In the genomic region with DNA sequence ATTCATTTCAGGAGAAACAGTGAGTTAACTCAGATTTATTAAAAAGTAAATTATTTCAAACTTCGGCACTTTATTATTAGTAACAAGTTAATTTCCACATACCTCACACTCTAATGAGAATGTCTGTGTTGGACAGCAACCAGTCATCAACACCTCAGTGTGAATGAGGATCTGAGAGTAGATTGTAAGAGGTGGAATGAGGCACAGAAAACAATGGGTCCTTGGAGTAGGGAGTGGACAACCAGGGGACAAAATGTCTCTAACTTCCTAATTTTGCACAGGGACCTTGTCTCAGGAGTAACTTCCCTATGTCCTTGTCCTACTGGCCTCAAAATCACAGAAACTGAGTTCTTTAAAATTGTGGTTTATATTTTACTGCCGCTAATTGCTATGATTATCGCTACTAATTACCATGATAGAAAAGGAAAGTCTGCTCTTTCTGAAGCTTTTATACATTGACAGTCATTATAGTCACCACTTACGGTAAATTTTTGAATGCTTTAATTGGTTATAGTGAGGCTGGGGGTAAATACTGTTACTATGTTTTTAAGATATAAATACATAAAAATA, we compare ENCODE assay signal across 16 cellular contexts.
DNase-seq lines count a peak whose midpoint lies in the region; ATAC-seq and TF ChIP-seq lines count a peak whose summit lies in the region.
"Had no signal": no experiment of that assay in that cellular context is flagged by ENCODE, and none has a peak within 500 bp of the region (broad histone marks: within the 10 kb centered on the region; RNA-seq: fewer than 3 reads in every experiment).

No MANE protein-coding gene starts in this region.

- no peaks in the 10 kb centered on the region for H3K9me3 Mint-ChIP-seq in activated naive CD4-positive, alpha-beta T cell treated with anti-CD3 and anti-CD28 coated beads, Interleukin-2, amount 10 ng/mL, durations not matched to agents 7 days and 5 days
- H3K9me3 Mint-ChIP-seq: GM23338; T-helper 2 cell treated with Interferon-gamma antibody and Interleukin-4, amounts not matched to agents 5 μg/mL and 100 μg/mL, for 36 hours had no signal

- H3K4me3 ChIP-seq in parathyroid adenoma (ENCODE audit: low read depth, low read length): no peak overlapping the region
- H3K4me3 ChIP-seq: GM23338, K562, Peyer's patch had no signal

- H3K27me3 Mint-ChIP-seq in activated naive CD4-positive, alpha-beta T cell treated with anti-CD3 and anti-CD28 coated beads, Interleukin-2, amount 10 ng/mL, durations not matched to agents 7 days and 5 days: no peaks in the 10 kb centered on the region

- H3K36me3 Mint-ChIP-seq in activated naive CD4-positive, alpha-beta T cell treated with anti-CD3 and anti-CD28 coated beads, Interleukin-2, amount 10 ng/mL, durations not matched to agents 7 days and 5 days: no peaks in the 10 kb centered on the region

- no peak overlapping the region for H3K27ac ChIP-seq in parathyroid adenoma
- H3K27ac ChIP-seq: Peyer's patch had no signal

- peak overlapping the region; percentile 25 for H2AFZ ChIP-seq in parathyroid adenoma
- H2AFZ ChIP-seq: GM23338 had no signal

- H3K9me3 ChIP-seq in parathyroid adenoma (ENCODE audit: control insufficient read depth, low read length): no peaks in the 10 kb centered on the region
- H3K9me3 ChIP-seq: Peyer's patch had no signal

- no peak overlapping the region for H3K4me3 Mint-ChIP-seq in activated naive CD4-positive, alpha-beta T cell treated with anti-CD3 and anti-CD28 coated beads, Interleukin-2, amount 10 ng/mL, durations not matched to agents 7 days and 5 days
- H3K4me3 Mint-ChIP-seq: GM23338; T-helper 2 cell treated with Interferon-gamma antibody and Interleukin-4, amounts not matched to agents 5 μg/mL and 100 μg/mL, for 36 hours had no signal

- no peak overlapping the region for H3K4me2 ChIP-seq in parathyroid adenoma (ENCODE audit: low read length)
- H3K4me2 ChIP-seq: GM23338 had no signal

- H3K4me1 ChIP-seq in parathyroid adenoma: peaks cover 17% of the 10 kb centered on the region
- H3K4me1 ChIP-seq: Peyer's patch had no signal

- no peak overlapping the region for H3K9ac ChIP-seq in parathyroid adenoma

- no peaks in the 10 kb centered on the region for H3K27me3 ChIP-seq in parathyroid adenoma (ENCODE audit: control insufficient read depth, insufficient read depth, low read length)
- H3K27me3 ChIP-seq: Peyer's patch had no signal

- DNase-seq in NCI-H1105 (lab: John Stamatoyannopoulos, UW): peak; percentile 57
- DNase-seq in NCI-H1436 treated with DMSO at 0.1 percent for 48 hours (lab: John Stamatoyannopoulos, UW): peak; percentile 69
- DNase-seq in NCI-H2227 treated with DMSO at 0.1 percent for 48 hours (lab: John Stamatoyannopoulos, UW): peak; percentile 54
- no peak for DNase-seq in HuH-7.5 (ENCODE audit: low spot score)
- DNase-seq in activated naive CD4-positive, alpha-beta T cell treated with anti-CD3 and anti-CD28 coated beads, Interleukin-2, amount 10 ng/mL, durations not matched to agents 7 days and 5 days: no peak
- DNase-seq: DMS53, NCI-H2029, NCI-H446, Peyer's patch had no signal

- no peak for ATAC-seq in GM21526 (IDR thresholded peaks at IDR 0.05; ENCODE audit: low FRiP score, unreplicated experiment)
- ATAC-seq: GM23338, HCT116, K562, Right ventricle myocardium inferior had no signal

- H3K4me1 Mint-ChIP-seq in activated naive CD4-positive, alpha-beta T cell treated with anti-CD3 and anti-CD28 coated beads, Interleukin-2, amount 10 ng/mL, durations not matched to agents 7 days and 5 days: peaks cover 9% of the 10 kb centered on the region
- H3K4me1 Mint-ChIP-seq: GM23338 had no signal

- no peak for TF ChIP-seq CTCF in parathyroid adenoma (IDR thresholded peaks at IDR 0.05)

- CTCF ChIA-PET in activated naive CD4-positive, alpha-beta T cell treated with anti-CD3 and anti-CD28 coated beads, Interleukin-2, amount 10 ng/mL, durations not matched to agents 7 days and 5 days (lab: Charles Lee): interaction anchor here (1.1 kb wide), 1 partner anchor 274 kb away, joined by 4 read pairs; no protein-coding TSS in a partner anchor

- H3K27ac Mint-ChIP-seq in activated naive CD4-positive, alpha-beta T cell treated with anti-CD3 and anti-CD28 coated beads, Interleukin-2, amount 10 ng/mL, durations not matched to agents 7 days and 5 days: no peak overlapping the region
- H3K27ac Mint-ChIP-seq: GM23338; T-helper 2 cell treated with Interferon-gamma antibody and Interleukin-4, amounts not matched to agents 5 μg/mL and 100 μg/mL, for 36 hours had no signal

- no peaks in the 10 kb centered on the region for H3K79me2 ChIP-seq in parathyroid adenoma

- no peaks in the 10 kb centered on the region for H3K36me3 ChIP-seq in parathyroid adenoma (ENCODE audit: control insufficient read depth, insufficient read depth, low read length)
- H3K36me3 ChIP-seq: Peyer's patch had no signal

Comparison
In these comparisons a context has a peak if more than half of its experiments do, and no peak if none do; other contexts are left out.
1. DNase-seq: peak in NCI-H1105 (single experiment), NCI-H1436 treated with DMSO at 0.1 percent for 48 hours (single experiment) and NCI-H2227 treated with DMSO at 0.1 percent for 48 hours (single experiment); none in HuH-7.5 (single experiment) and activated naive CD4-positive, alpha-beta T cell treated with anti-CD3 and anti-CD28 coated beads, Interleukin-2, amount 10 ng/mL, durations not matched to agents 7 days and 5 days (single experiment).